11 cellular contexts compared by ENCODE assay signal in the genomic region with DNA sequence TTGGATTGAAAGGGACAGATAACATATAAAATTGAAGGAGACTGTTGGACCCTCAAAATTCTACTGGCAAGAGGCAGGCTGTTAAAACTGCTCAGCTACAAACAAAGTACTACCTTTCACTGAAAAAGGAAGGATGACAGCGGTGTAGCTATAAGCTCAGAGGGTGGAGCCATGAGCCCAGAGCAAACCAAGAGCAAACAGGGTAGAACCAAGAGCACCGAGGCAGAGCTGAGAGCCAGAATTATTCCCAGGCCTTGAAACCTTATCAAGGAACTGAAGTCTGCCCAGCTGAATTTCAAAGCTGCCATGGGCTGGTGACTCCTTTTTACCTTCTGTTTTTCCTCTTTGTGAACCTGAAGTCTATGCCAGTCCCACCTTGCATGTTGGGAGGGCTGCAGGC.
A peak's percentile ranks its signal among the peaks of the same experiment; 100 is the strongest.
DNase-seq lines count a peak whose midpoint lies in the region; ATAC-seq and TF ChIP-seq lines count a peak whose summit lies in the region.
"Had no signal": no experiment of that assay in that cellular context is flagged by ENCODE, and none has a peak within 500 bp of the region (broad histone marks: within the 10 kb centered on the region; RNA-seq: fewer than 3 reads in every experiment).

No MANE protein-coding gene starts in this region.

- no peak overlapping the region for H3K56ac ChIP-seq in IMR-90 (ENCODE audit: extremely low read depth, insufficient read depth, low read length)

- H3K4ac ChIP-seq in IMR-90 (ENCODE audit: low read depth, low read length) = no peak overlapping the region

- no peak overlapping the region for H3K4me3 Mint-ChIP-seq in WTC11
- H3K4me3 Mint-ChIP-seq: activated CD4-positive, alpha-beta memory T cell treated with anti-CD3 and anti-CD28 coated beads, Interleukin-2, amount 10 ng/mL, durations not matched to agents 7 days and 5 days; naive B cell had no signal

- no peak overlapping the region for H2BK15ac ChIP-seq in IMR-90 (ENCODE audit: low read depth, low read length)

- H3K4me2 ChIP-seq in IMR-90 (ENCODE audit: low read depth, low read length) = no peak overlapping the region

- H3K14ac ChIP-seq in IMR-90 (replicated peaks; ENCODE audit: low read depth, low read length) = 0 out of 2 replicates have a peak overlapping the region, but pooled peaks have one; percentile 6

- POLR2A ChIA-PET in IMR-90 (lab: Charles Lee; ENCODE audit: unreplicated experiment) = no interaction called here
- POLR2A ChIA-PET in WTC11 (lab: Charles Lee) = no interaction called here

- H3K36me3 ChIP-seq in IMR-90 (ENCODE audit: control insufficient read depth, insufficient read depth, low read length) (peaks cover 30% of the 10 kb centered on the region), heart right ventricle (peaks cover 0 to 99% (median 11%) of the 10 kb centered on the region in 9 donors), skeletal muscle tissue (ENCODE audit: control insufficient read depth in 3 of 3, insufficient read depth in 3 of 3, low read length in 3 of 3) (peaks cover 0 to 5% (median 2%) of the 10 kb centered on the region in 3 donors)

- CTCF ChIA-PET in IMR-90 (lab: Yijun Ruan, JAX) (no interaction called here), WTC11 (lab: Charles Lee) (interaction anchor here (3.1 kb wide), 1 partner anchor 63 kb away, joined by 13 read pairs; no protein-coding TSS in a partner anchor)

- no peak overlapping the region for H3K23ac ChIP-seq in IMR-90 (ENCODE audit: low read depth, low read length)

- H4K8ac ChIP-seq in IMR-90 (ENCODE audit: low read depth in 2 of 2, low read length in 2 of 2) = no peak overlapping the region

- H2AFZ ChIP-seq in IMR-90 (replicated peaks; ENCODE audit: low read length, poor library complexity) = no peak overlapping the region

- peak overlapping the region; percentile 27 for H2BK5ac ChIP-seq in IMR-90 (ENCODE audit: low read depth, low read length, poor library complexity, severe bottlenecking)

- H3K27ac Mint-ChIP-seq in WTC11 = no peak overlapping the region
- H3K27ac Mint-ChIP-seq: activated CD4-positive, alpha-beta memory T cell treated with anti-CD3 and anti-CD28 coated beads, Interleukin-2, amount 10 ng/mL, durations not matched to agents 7 days and 5 days had no signal

- H3K36me3 Mint-ChIP-seq in WTC11 = peaks cover 9% of the 10 kb centered on the region

- H3K4me3 ChIP-seq in IMR-90 (ENCODE audit: insufficient read depth, low read depth, low read length) = no peak overlapping the region
- no peak overlapping the region for H3K4me3 ChIP-seq in heart right ventricle
- H3K4me3 ChIP-seq in skeletal muscle tissue (ENCODE audit: low read length in 3 of 3) = no peak overlapping the region

- H3K18ac ChIP-seq in IMR-90 (ENCODE audit: low read depth, low read length) = no peak overlapping the region

- no peaks in the 10 kb centered on the region for H3K9me3 ChIP-seq in IMR-90 (ENCODE audit: control insufficient read depth, insufficient read depth, low read length)
- no peaks in the 10 kb centered on the region for H3K9me3 ChIP-seq in heart right ventricle
- no peaks in the 10 kb centered on the region for H3K9me3 ChIP-seq in skeletal muscle tissue (ENCODE audit: control insufficient read depth in 3 of 3, low read length in 3 of 3)

- no peaks in the 10 kb centered on the region for H3K4me1 Mint-ChIP-seq in WTC11
- H3K4me1 Mint-ChIP-seq: activated CD4-positive, alpha-beta memory T cell treated with anti-CD3 and anti-CD28 coated beads, Interleukin-2, amount 10 ng/mL, durations not matched to agents 7 days and 5 days; naive B cell had no signal

- H2AK9ac ChIP-seq in IMR-90 (replicated peaks; ENCODE audit: low read depth, low read length, poor library complexity) = peak overlapping the region; percentile 38

- dilution Hi-C loops in IMR-90 (cut with HindIII; ENCODE audit: low sequenced_read_pairs, unreplicated experiment) = no loop called here

- WGBS in IMR-90 (ENCODE audit: extremely low coverage in 2 of 2, insufficient read length in 1 of 2), 2 experiments = no CpG with 5 or more reads among the region's 2 CpGs
- 37 to 49% methylated on average over 2 of the region's 2 CpGs for WGBS in heart right ventricle, 2 donors

- H4K20me1 ChIP-seq in IMR-90 (ENCODE audit: insufficient read depth, low read length) = peaks cover 4% of the 10 kb centered on the region; the same call in 1 of the 2 replicates

- no peak for TF ChIP-seq POLR2A in IMR-90 (IDR thresholded peaks at IDR 0.05; ENCODE audit: low read depth, low read length)

- in situ Hi-C loops in IMR-90 (cut with MboI; ENCODE audit: low sequenced_read_pairs) = no loop called here

- H4K5ac ChIP-seq in IMR-90 (ENCODE audit: low read depth, low read length) = no peak overlapping the region

- no peak for TF ChIP-seq RAD21 in IMR-90 (IDR thresholded peaks at IDR 0.05; ENCODE audit: low read length)

- peaks cover 7% of the 10 kb centered on the region for H3K9me1 ChIP-seq in IMR-90 (ENCODE audit: insufficient read depth, low read length)

- TF ChIP-seq CTCF in IMR-90 (conservative IDR thresholded peaks at IDR 0.05; ENCODE audit: low read depth, low read length) (no peak), VCaP (conservative IDR thresholded peaks at IDR 0.05) (no peak), heart right ventricle (IDR thresholded peaks at IDR 0.05) (no peak), WTC11 (IDR thresholded peaks at IDR 0.05) (no peak)

- H3K9me3 Mint-ChIP-seq in WTC11 = no peaks in the 10 kb centered on the region; the same call in 1 of the 2 replicates
- H3K9me3 Mint-ChIP-seq: activated CD4-positive, alpha-beta memory T cell treated with anti-CD3 and anti-CD28 coated beads, Interleukin-2, amount 10 ng/mL, durations not matched to agents 7 days and 5 days; naive B cell had no signal

- H2AK5ac ChIP-seq in IMR-90 (ENCODE audit: low read depth, low read length) = no peak overlapping the region

- ATAC-seq in IMR-90 (ENCODE audit: low read depth) = peak; percentile 30
- ATAC-seq in heart right ventricle = peak in 6 of 8 donors; percentile 27 to 73 (median 46)
- no peak for ATAC-seq in WTC11
- ATAC-seq: SK-N-SH treated with all-trans-retinoic acid at 6 μM for 48 hours had no signal

- H3K9ac ChIP-seq in IMR-90 (ENCODE audit: low read depth, low read length) (no peak overlapping the region), skeletal muscle tissue (ENCODE audit: low read depth in 1 of 3, low read length in 3 of 3) (no peak overlapping the region)

- 0 out of 4 replicates have a peak, but pooled peaks cover 0 to 6% of the 10 kb centered on the region in 2 experiments for H3K79me1 ChIP-seq in IMR-90 (ENCODE audit: low read depth in 1 of 2, low read length in 2 of 2)

- H2BK20ac ChIP-seq in IMR-90 (ENCODE audit: low read depth, low read length) = no peak overlapping the region

- H3K27ac ChIP-seq in IMR-90 (ENCODE audit: insufficient read depth, low read length) (no peak overlapping the region), VCaP (peak overlapping the region; percentile 12; the same call in 1 of the 2 replicates), heart right ventricle (peak overlapping the region in 9 of 10 donors; percentile 3 to 78 (median 64)), skeletal muscle tissue (ENCODE audit: low read depth, low read length) (peak overlapping the region; percentile 81)

- H3K27me3 ChIP-seq in IMR-90 (ENCODE audit: control insufficient read depth, insufficient read depth, low read length) (no peaks in the 10 kb centered on the region), heart right ventricle (no peaks in the 10 kb centered on the region), skeletal muscle tissue (ENCODE audit: control insufficient read depth in 3 of 3, insufficient read depth in 3 of 3, low read length in 3 of 3) (no peaks in the 10 kb centered on the region)

- intact Hi-C loops in IMR-90 (cut with micrococcal nuclease) (loop anchor here (10.0 kb wide), 1 partner anchor 259 kb away; no protein-coding TSS in a partner anchor), heart right ventricle (cut with DNase I) (loop anchor here in 5 of 10 donors (10.0 kb wide), 4 partner anchors 89 to 259 kb away; no protein-coding TSS in a partner anchor)

- H2BK120ac ChIP-seq in IMR-90 (ENCODE audit: low read depth, low read length) = no peak overlapping the region; the same call in 1 of the 2 replicates

- H3K27me3 Mint-ChIP-seq in WTC11 (ENCODE audit: low read depth) = no peaks in the 10 kb centered on the region
- H3K27me3 Mint-ChIP-seq: activated CD4-positive, alpha-beta memory T cell treated with anti-CD3 and anti-CD28 coated beads, Interleukin-2, amount 10 ng/mL, durations not matched to agents 7 days and 5 days; naive B cell had no signal

- H4K91ac ChIP-seq in IMR-90 (ENCODE audit: insufficient read depth, low read depth, low read length) = no peak overlapping the region

- BruUV-seq in IMR-90 (replicated peaks; lab: Mats Ljungman, UMichigan) = no TSS peak

- no peak for DNase-seq in IMR-90
- no peak for DNase-seq in heart right ventricle
- no peak for DNase-seq in NCI-H187 treated with DMSO at 0.1 percent for 48 hours (lab: John Stamatoyannopoulos, UW)
- DNase-seq in stimulated activated CD4-positive, alpha-beta T cell treated with anti-CD3 and anti-CD28 coated beads, Interleukin-1b, Interleukin-23, amount 100 ng/mL, for 48 hours = no peak
- no peak for DNase-seq in WTC11 (ENCODE audit: low spot score)
- no peak for DNase-seq in iPS-NIHi11 (ENCODE audit: low spot score)
- DNase-seq: activated CD4-positive, alpha-beta memory T cell treated with anti-CD3 and anti-CD28 coated beads, Interleukin-2, amount 10 ng/mL, durations not matched to agents 7 days and 5 days; naive B cell had no signal

- H3K4me1 ChIP-seq in IMR-90 (ENCODE audit: control insufficient read depth, insufficient read depth, low read length) = peaks cover 14% of the 10 kb centered on the region
- H3K4me1 ChIP-seq in heart right ventricle = peaks cover 5 to 55% (median 40%) of the 10 kb centered on the region in 9 donors
- H3K4me1 ChIP-seq in skeletal muscle tissue (ENCODE audit: control insufficient read depth in 3 of 3, insufficient read depth in 3 of 3, low read length in 3 of 3) = peaks cover 22 to 38% (median 31%) of the 10 kb centered on the region in 3 donors

TF ChIP-seq in IMR-90, 13 proteins besides CTCF, POLR2A, EP300 and RAD21 (continues in another document):
- TF ChIP-seq CEBPB (IDR thresholded peaks at IDR 0.05; ENCODE audit: low read depth, low read length) = no peak

TF ChIP-seq in WTC11, 78 proteins besides CTCF, POLR2A, EP300 and RAD21:
- no peak for TF ChIP-seq ZNF121 (CRISPR knock-in tag; IDR thresholded peaks at IDR 0.05)
- TF ChIP-seq GABPB1 (CRISPR knock-in tag; IDR thresholded peaks at IDR 0.05) = no peak
- no peak for TF ChIP-seq NR2C2 (CRISPR knock-in tag; IDR thresholded peaks at IDR 0.05)
- no peak for TF ChIP-seq ZNF416 (CRISPR knock-in tag; IDR thresholded peaks at IDR 0.05)
- TF ChIP-seq ZNF317 (CRISPR knock-in tag; IDR thresholded peaks at IDR 0.05; ENCODE audit: borderline replicate concordance, low read depth) = no peak
